In the genomic region with DNA sequence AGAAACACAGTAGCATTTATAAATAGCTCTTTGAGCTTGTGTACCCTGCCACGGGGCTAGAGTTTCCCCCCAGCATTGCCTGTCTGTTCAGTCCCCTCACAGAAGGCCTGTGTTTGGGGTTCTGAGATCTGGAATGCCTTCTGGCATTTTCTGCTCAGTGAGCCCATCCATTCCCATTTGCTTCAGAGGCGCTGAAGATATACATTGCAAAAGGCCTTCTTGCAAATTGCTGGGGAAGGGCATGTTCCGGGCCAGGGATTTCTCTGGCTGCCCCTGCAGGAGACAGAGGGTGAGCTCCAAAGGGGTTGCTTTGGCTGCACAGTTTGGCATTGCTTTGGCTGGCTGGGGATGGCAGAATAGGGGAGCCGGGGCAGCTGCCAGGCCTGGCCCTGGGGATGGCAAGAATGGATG, we compare ENCODE assay signal across 20 cellular contexts.
"Had no signal": no experiment of that assay in that cellular context is flagged by ENCODE, and none has a peak within 500 bp of the region (broad histone marks: within the 10 kb centered on the region; RNA-seq: fewer than 3 reads in every experiment).

No MANE protein-coding gene starts in this region.

- ATAC-seq: activated CD4-positive, CD25-positive, alpha-beta regulatory T cell treated with anti-CD3 and anti-CD28 coated beads, Interleukin-2, amount 50 U/mL, for 24 hours; activated T-cell treated with anti-CD3 and anti-CD28 coated beads, Interleukin-2, amount 50 U/mL, for 4 hours; left lung; SK-N-SH treated with all-trans-retinoic acid at 6 μM for 48 hours; stimulated activated memory B cell treated with anti-CD40 and anti-IgM and Interleukin-4, amounts not matched to agents 10 μg/mL and 1 μg/mL and 100 μg/mL, for 72 hours had no signal

- H3K4me1 Mint-ChIP-seq: endodermal cell; stimulated activated memory B cell treated with anti-CD40 and anti-IgM and Interleukin-4, amounts not matched to agents 10 μg/mL and 1 μg/mL and 100 μg/mL, for 72 hours had no signal

- H3K27ac Mint-ChIP-seq: activated naive CD4-positive, alpha-beta T cell treated with anti-CD3 and anti-CD28 coated beads for 36 hours; endodermal cell; stimulated activated memory B cell treated with anti-CD40 and anti-IgM and Interleukin-4, amounts not matched to agents 10 μg/mL and 1 μg/mL and 100 μg/mL, for 72 hours had no signal

- H3K4me3 ChIP-seq: breast epithelium, left lung, spleen, transverse colon, vagina had no signal

- DNase-seq: activated CD4-positive, alpha-beta T cell treated with anti-CD3 and anti-CD28 coated beads, Interleukin-2, amount 50 U/mL, for 1 hour; activated CD8-positive, alpha-beta memory T cell treated with anti-CD3 and anti-CD28 coated beads, Interleukin-2, amount 50 U/mL, for 4 hours; activated naive CD4-positive, alpha-beta T cell treated with anti-CD3 and anti-CD28 coated beads for 36 hours; activated T-cell treated with anti-CD3 and anti-CD28 coated beads, Interleukin-2, amount 50 U/mL, for 4 hours; dermis blood vessel endothelial cell; endodermal cell; foreskin fibroblast; kidney; left lung; spleen; stimulated activated CD4-positive, alpha-beta T cell treated with anti-CD3 and anti-CD28 coated beads, Interleukin-4, amount 100 ng/mL, for 4 hours; T-helper 1 cell; T-helper 9 cell; transverse colon had no signal

- H3K36me3 ChIP-seq: breast epithelium, left lung, spleen, transverse colon, vagina had no signal

- H3K36me3 Mint-ChIP-seq: stimulated activated memory B cell treated with anti-CD40 and anti-IgM and Interleukin-4, amounts not matched to agents 10 μg/mL and 1 μg/mL and 100 μg/mL, for 72 hours had no signal

- H3K4me1 ChIP-seq: breast epithelium, left lung, spleen, transverse colon, vagina had no signal

- H3K27ac ChIP-seq: breast epithelium, epithelial cell of prostate, left lung, spleen, transverse colon, vagina had no signal

- H3K9me3 Mint-ChIP-seq: activated naive CD4-positive, alpha-beta T cell treated with anti-CD3 and anti-CD28 coated beads for 36 hours; endodermal cell had no signal

- H3K27me3 Mint-ChIP-seq: stimulated activated memory B cell treated with anti-CD40 and anti-IgM and Interleukin-4, amounts not matched to agents 10 μg/mL and 1 μg/mL and 100 μg/mL, for 72 hours had no signal

- H3K27me3 ChIP-seq: breast epithelium, left lung, spleen, transverse colon, vagina had no signal

- H3K9me3 ChIP-seq: transverse colon, vagina had no signal

- H3K4me3 Mint-ChIP-seq: activated naive CD4-positive, alpha-beta T cell treated with anti-CD3 and anti-CD28 coated beads for 36 hours; activated T-cell treated with anti-CD3 and anti-CD28 coated beads, Interleukin-2, amount 50 U/mL, for 4 hours; endodermal cell; stimulated activated memory B cell treated with anti-CD40 and anti-IgM and Interleukin-4, amounts not matched to agents 10 μg/mL and 1 μg/mL and 100 μg/mL, for 72 hours had no signal
